22 cellular contexts compared by ENCODE assay signal in the genomic region with DNA sequence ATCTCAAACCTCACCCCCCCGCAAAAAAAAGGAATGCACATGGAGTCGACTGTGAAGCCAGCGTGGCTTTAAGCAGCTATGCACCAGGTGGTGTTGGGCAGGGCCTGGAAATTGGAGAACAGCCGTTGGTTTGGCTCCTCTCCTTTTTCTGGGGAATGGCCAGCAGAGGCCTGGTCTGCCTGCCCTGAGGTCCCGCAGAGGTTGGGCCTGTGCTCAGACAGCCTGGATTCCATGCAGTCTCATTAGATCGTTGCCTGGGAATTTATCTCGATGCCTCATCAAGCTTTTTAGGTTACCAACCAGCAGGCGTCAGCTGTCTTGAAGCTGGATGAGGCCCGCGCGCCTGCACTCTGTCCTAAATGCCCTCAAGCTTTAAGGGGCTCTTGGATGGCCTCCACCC. TPM values are rescaled to one million over a fixed set of nuclear protein-coding genes. Genes with fewer than 3 reads are reported as not detected.
A peak's percentile ranks its signal among the peaks of the same experiment; 100 is the strongest.
DNase-seq lines count a peak whose midpoint lies in the region; ATAC-seq and TF ChIP-seq lines count a peak whose summit lies in the region.
"Had no signal": no experiment of that assay in that cellular context is flagged by ENCODE, and none has a peak within 500 bp of the region (broad histone marks: within the 10 kb centered on the region; RNA-seq: fewer than 3 reads in every experiment).

No MANE protein-coding gene starts in this region.

- no peaks in the 10 kb centered on the region for H3K4me1 Mint-ChIP-seq in activated T-helper 17 cell treated with anti-CD3 and anti-CD28 coated beads, Interleukin-2, amount 50 U/mL, for 72 hours
- H3K4me1 Mint-ChIP-seq: activated naive CD4-positive, alpha-beta T cell treated with anti-CD3 and anti-CD28 coated beads, Interleukin-2, amount 50 U/mL, for 24 hours; natural killer cell had no signal

- ATAC-seq in SK-N-SH treated with all-trans-retinoic acid at 6 μM for 48 hours, result peak; percentile 80
- no peak for ATAC-seq in HG02610 (IDR thresholded peaks at IDR 0.05; ENCODE audit: unreplicated experiment)
- no peak for ATAC-seq in activated T-helper 17 cell treated with anti-CD3 and anti-CD28 coated beads, Interleukin-2, amount 50 U/mL, for 72 hours (replicated peaks)
- ATAC-seq: natural killer cell had no signal

- no peak overlapping the region for H3K4me3 Mint-ChIP-seq in activated T-helper 17 cell treated with anti-CD3 and anti-CD28 coated beads, Interleukin-2, amount 50 U/mL, for 72 hours
- H3K4me3 Mint-ChIP-seq: activated CD4-positive, alpha-beta T cell treated with anti-CD3 and anti-CD28 coated beads, Interleukin-2, amount 10 ng/mL, durations not matched to agents 24 days and 14 days; activated naive CD4-positive, alpha-beta T cell treated with anti-CD3 and anti-CD28 coated beads, Interleukin-2, amount 50 U/mL, for 24 hours; natural killer cell; T-helper 1 cell treated with Interleukin-12 subunit alpha and Interleukin-12 subunit beta and Interleukin-4 antibody, amounts not matched to agents 30 μg/mL and 1 μg/mL, for 36 hours had no signal

- DNase-seq in ELF-1 (ENCODE audit: low read depth, low spot score) (peak; percentile 95), fibroblast of the aortic adventitia (ENCODE audit: low read depth) (peak; percentile 44), retina (peak; percentile 44), LoVo (ENCODE audit: low spot score) (no peak), MV-4-11 (lab: John Stamatoyannopoulos, UW) (no peak)
- DNase-seq: activated CD4-positive, alpha-beta T cell treated with anti-CD3 and anti-CD28 coated beads, Interleukin-2, amount 10 ng/mL, durations not matched to agents 24 days and 14 days; DMS79; effector memory CD4-positive, alpha-beta T cell; GOT3; natural killer cell; NCI-H1048; NCI-H2107; stimulated activated CD4-positive, alpha-beta T cell treated with anti-CD3 and anti-CD28 coated beads, Interleukin-2, amount 100 ng/mL, for 24 hours had no signal

- no peaks in the 10 kb centered on the region for H3K27me3 Mint-ChIP-seq in activated T-helper 17 cell treated with anti-CD3 and anti-CD28 coated beads, Interleukin-2, amount 50 U/mL, for 72 hours
- H3K27me3 Mint-ChIP-seq: activated CD4-positive, alpha-beta T cell treated with anti-CD3 and anti-CD28 coated beads, Interleukin-2, amount 10 ng/mL, durations not matched to agents 24 days and 14 days; activated naive CD4-positive, alpha-beta T cell treated with anti-CD3 and anti-CD28 coated beads, Interleukin-2, amount 50 U/mL, for 24 hours had no signal

- H3K9me3 Mint-ChIP-seq in activated T-helper 17 cell treated with anti-CD3 and anti-CD28 coated beads, Interleukin-2, amount 50 U/mL, for 72 hours, result no peaks in the 10 kb centered on the region
- H3K9me3 Mint-ChIP-seq: activated CD4-positive, alpha-beta T cell treated with anti-CD3 and anti-CD28 coated beads, Interleukin-2, amount 10 ng/mL, durations not matched to agents 24 days and 14 days; activated naive CD4-positive, alpha-beta T cell treated with anti-CD3 and anti-CD28 coated beads, Interleukin-2, amount 50 U/mL, for 24 hours; natural killer cell; T-helper 1 cell treated with Interleukin-12 subunit alpha and Interleukin-12 subunit beta and Interleukin-4 antibody, amounts not matched to agents 30 μg/mL and 1 μg/mL, for 36 hours had no signal

- no peak for TF ChIP-seq CTCF in fibroblast of the aortic adventitia (IDR thresholded peaks at IDR 0.05; ENCODE audit: insufficient read depth, low read length)

- H3K27ac Mint-ChIP-seq in activated T-helper 17 cell treated with anti-CD3 and anti-CD28 coated beads, Interleukin-2, amount 50 U/mL, for 72 hours, result no peak overlapping the region
- H3K27ac Mint-ChIP-seq: activated CD4-positive, alpha-beta T cell treated with anti-CD3 and anti-CD28 coated beads, Interleukin-2, amount 10 ng/mL, durations not matched to agents 24 days and 14 days; activated naive CD4-positive, alpha-beta T cell treated with anti-CD3 and anti-CD28 coated beads, Interleukin-2, amount 50 U/mL, for 24 hours; natural killer cell; T-helper 1 cell treated with Interleukin-12 subunit alpha and Interleukin-12 subunit beta and Interleukin-4 antibody, amounts not matched to agents 30 μg/mL and 1 μg/mL, for 36 hours had no signal

- no peaks in the 10 kb centered on the region for H3K36me3 Mint-ChIP-seq in activated T-helper 17 cell treated with anti-CD3 and anti-CD28 coated beads, Interleukin-2, amount 50 U/mL, for 72 hours (ENCODE audit: low read depth)
- H3K36me3 Mint-ChIP-seq: activated naive CD4-positive, alpha-beta T cell treated with anti-CD3 and anti-CD28 coated beads, Interleukin-2, amount 50 U/mL, for 24 hours; natural killer cell had no signal

- H3K4me3 ChIP-seq in fibroblast of the aortic adventitia (ENCODE audit: low read depth, low read length), result no peak overlapping the region
- H3K4me3 ChIP-seq: suprapubic skin had no signal

TF ChIP-seq in SK-N-SH treated with all-trans-retinoic acid at 6 μM for 48 hours, 23 proteins besides CTCF, POLR2A, EP300 and RAD21:
- TF ChIP-seq ZFP3 (CRISPR knock-in tag; IDR thresholded peaks at IDR 0.05) (0 out of 2 replicates have a peak, but pooled peaks have one; percentile 23), ZFP30 (CRISPR knock-in tag; IDR thresholded peaks at IDR 0.05) (no peak), TSHZ2 (CRISPR knock-in tag; IDR thresholded peaks at IDR 0.05) (peak; percentile 45; the same call in 1 of the 2 replicates), TCF4 (CRISPR knock-in tag; IDR thresholded peaks at IDR 0.05; ENCODE audit: borderline replicate concordance) (peak; percentile 79; the same call in 1 of the 2 replicates), ZNF8 (CRISPR knock-in tag; IDR thresholded peaks at IDR 0.05) (0 out of 2 replicates have a peak, but pooled peaks have one; percentile 13)
- TF ChIP-seq, protein P1, sequence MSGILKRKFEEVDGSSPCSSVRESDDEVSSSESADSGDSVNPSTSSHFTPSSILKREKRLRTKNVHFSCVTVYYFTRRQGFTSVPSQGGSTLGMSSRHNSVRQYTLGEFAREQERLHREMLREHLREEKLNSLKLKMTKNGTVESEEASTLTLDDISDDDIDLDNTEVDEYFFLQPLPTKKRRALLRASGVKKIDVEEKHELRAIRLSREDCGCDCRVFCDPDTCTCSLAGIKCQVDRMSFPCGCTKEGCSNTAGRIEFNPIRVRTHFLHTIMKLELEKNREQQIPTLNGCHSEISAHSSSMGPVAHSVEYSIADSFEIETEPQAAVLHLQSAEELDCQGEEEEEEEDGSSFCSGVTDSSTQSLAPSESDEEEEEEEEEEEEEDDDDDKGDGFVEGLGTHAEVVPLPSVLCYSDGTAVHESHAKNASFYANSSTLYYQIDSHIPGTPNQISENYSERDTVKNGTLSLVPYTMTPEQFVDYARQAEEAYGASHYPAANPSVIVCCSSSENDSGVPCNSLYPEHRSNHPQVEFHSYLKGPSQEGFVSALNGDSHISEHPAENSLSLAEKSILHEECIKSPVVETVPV (CRISPR knock-in tag; IDR thresholded peaks at IDR 0.05), result no peak

RNA-seq across cellular contexts. Expression of gene SLC12A3, which starts 9.8 kb away (rescaled TPM):
- total RNA-seq in fibroblast of the aortic adventitia (ENCODE audit: low replicate concordance), result not detected in 2 replicates
- total RNA-seq in activated T-helper 17 cell treated with anti-CD3 and anti-CD28 coated beads, Interleukin-2, amount 50 U/mL, for 72 hours, result not detected
- total RNA-seq: activated CD4-positive, alpha-beta T cell treated with anti-CD3 and anti-CD28 coated beads, Interleukin-2, amount 10 ng/mL, durations not matched to agents 24 days and 14 days; cardiac septum; frontal cortex; lower leg skin; natural killer cell had no signal

RNA-seq across cellular contexts. Expression of gene HERPUD1, which starts 57.1 kb away (rescaled TPM):
- total RNA-seq in fibroblast of the aortic adventitia (ENCODE audit: low replicate concordance), result 34.0 and 151 TPM in 2 replicates
- 100 to 1,000 TPM; 162 to 186 TPM for total RNA-seq in activated T-helper 17 cell treated with anti-CD3 and anti-CD28 coated beads, Interleukin-2, amount 50 U/mL, for 72 hours

Comparison
In these comparisons a context has a peak if more than half of its experiments do, and no peak if none do; other contexts are left out.
1. DNase-seq: peak in ELF-1 (single experiment), fibroblast of the aortic adventitia (single experiment) and retina (single experiment); none in LoVo (single experiment) and MV-4-11 (single experiment).